In the genomic region with DNA sequence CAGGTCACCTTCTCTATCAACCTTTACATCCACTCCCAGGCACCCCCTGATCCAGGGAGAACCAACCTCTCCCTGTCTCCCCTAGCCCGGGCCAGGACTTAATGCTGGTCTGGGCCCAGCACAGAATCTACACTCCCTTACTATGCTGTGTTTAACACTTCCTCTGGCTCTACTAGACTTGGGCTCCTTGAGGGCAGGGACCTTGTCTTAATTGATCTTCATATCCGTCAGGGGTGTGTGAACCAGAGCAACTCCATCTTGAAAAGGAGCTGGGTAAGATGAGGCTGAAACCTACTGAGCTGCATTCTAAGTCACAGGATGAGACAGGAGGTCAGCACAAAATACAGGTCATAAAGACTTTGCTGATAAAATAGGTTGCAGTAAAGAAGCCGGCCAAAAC, we compare ENCODE assay signal across 1 cellular context.
TF ChIP-seq lines count a peak whose summit lies in the region.

No MANE protein-coding gene starts in this region.

TF ChIP-seq in WTC11, 78 proteins besides CTCF, POLR2A, EP300 and RAD21 (continued from another document):
- TF ChIP-seq, protein P1, sequence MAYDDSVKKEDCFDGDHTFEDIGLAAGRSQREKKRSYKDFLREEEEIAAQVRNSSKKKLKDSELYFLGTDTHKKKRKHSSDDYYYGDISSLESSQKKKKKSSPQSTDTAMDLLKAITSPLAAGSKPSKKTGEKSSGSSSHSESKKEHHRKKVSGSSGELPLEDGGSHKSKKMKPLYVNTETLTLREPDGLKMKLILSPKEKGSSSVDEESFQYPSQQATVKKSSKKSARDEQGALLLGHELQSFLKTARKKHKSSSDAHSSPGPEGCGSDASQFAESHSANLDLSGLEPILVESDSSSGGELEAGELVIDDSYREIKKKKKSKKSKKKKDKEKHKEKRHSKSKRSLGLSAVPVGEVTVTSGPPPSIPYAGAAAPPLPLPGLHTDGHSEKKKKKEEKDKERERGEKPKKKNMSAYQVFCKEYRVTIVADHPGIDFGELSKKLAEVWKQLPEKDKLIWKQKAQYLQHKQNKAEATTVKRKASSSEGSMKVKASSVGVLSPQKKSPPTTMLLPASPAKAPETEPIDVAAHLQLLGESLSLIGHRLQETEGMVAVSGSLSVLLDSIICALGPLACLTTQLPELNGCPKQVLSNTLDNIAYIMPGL (CRISPR knock-in tag; IDR thresholded peaks at IDR 0.05), result no peak
- TF ChIP-seq ZSCAN18 (CRISPR knock-in tag; IDR thresholded peaks at IDR 0.05), result no peak
- no peak for TF ChIP-seq STAT6 (CRISPR knock-in tag; conservative IDR thresholded peaks at IDR 0.05; ENCODE audit: low read depth)
- TF ChIP-seq SMAD3 (CRISPR knock-in tag; IDR thresholded peaks at IDR 0.05; ENCODE audit: borderline replicate concordance), result no peak
- no peak for TF ChIP-seq ZNF263 (CRISPR knock-in tag; IDR thresholded peaks at IDR 0.05; ENCODE audit: low read depth)
- no peak for TF ChIP-seq JUN (CRISPR knock-in tag; IDR thresholded peaks at IDR 0.05)
